31 cellular contexts compared by ENCODE assay signal in the genomic region with DNA sequence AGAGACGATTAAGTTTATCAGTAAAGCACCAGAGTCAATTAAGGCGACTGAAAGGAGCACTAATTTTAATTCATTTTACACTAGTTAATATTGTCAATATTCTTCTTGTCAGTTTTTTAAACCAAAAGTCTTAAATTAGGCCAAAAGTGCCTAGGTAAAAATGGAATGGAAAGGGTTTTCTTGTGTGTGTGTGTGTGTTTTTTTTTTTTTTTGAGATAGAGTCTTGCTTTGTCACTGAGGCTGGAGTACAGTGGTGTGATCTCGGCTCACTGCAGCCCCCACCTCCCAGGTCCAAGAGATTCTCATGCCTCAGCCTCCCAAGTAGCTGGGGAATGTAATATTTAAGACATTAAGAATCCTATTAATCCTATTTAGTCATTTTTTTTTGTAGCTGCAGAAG.
"Had no signal": no experiment of that assay in that cellular context is flagged by ENCODE, and none has a peak within 500 bp of the region (broad histone marks: within the 10 kb centered on the region; RNA-seq: fewer than 3 reads in every experiment).

No MANE protein-coding gene starts in this region.

- H3K36me3 Mint-ChIP-seq: activated naive CD8-positive, alpha-beta T cell treated with anti-CD3 and anti-CD28 coated beads for 36 hours had no signal

- H3K36me3 ChIP-seq: adrenal gland, ascending aorta, brain microvascular endothelial cell, WERI-Rb-1 had no signal

- H3K27ac Mint-ChIP-seq: activated B cell treated with CpG ODN at 0.5 μM for 24 hours; activated CD8-positive, alpha-beta T cell treated with anti-CD3 and anti-CD28 coated beads for 36 hours; activated naive CD4-positive, alpha-beta T cell treated with anti-CD3 and anti-CD28 coated beads for 36 hours; activated naive CD4-positive, alpha-beta T cell treated with anti-CD3 and anti-CD28 coated beads, Interleukin-2, amount 50 U/mL, for 24 hours; activated naive CD8-positive, alpha-beta T cell treated with anti-CD3 and anti-CD28 coated beads for 36 hours; activated naive CD8-positive, alpha-beta T cell treated with anti-CD3 and anti-CD28 coated beads, Interleukin-2, amount 50 U/mL, for 24 hours; activated T-helper 2 cell treated with anti-CD3 and anti-CD28 coated beads, Interferon-gamma antibody, Interleukin-2, Interleukin-4, amounts not matched to agents 10 μg/mL and 5 μg/mL and 100 μg/mL, durations not matched to agents 14 hours and 24 hours and 36 hours; dendritic cell treated with granulocyte-macrophage colony-stimulating factor and Interleukin-4, amounts not matched to agents 40 ng/mL and 50 ng/mL, for 4 days; endodermal cell; T-helper 17 cell; T-helper 2 cell treated with Interferon-gamma antibody and Interleukin-4, amounts not matched to agents 5 μg/mL and 100 μg/mL, for 36 hours had no signal

- H3K27ac ChIP-seq: adrenal gland, ascending aorta, brain microvascular endothelial cell, coronary artery, WERI-Rb-1 had no signal

- DNase-seq: activated B cell treated with CpG ODN at 0.5 μM for 24 hours; activated CD4-positive, alpha-beta T cell treated with anti-CD3 and anti-CD28 coated beads for 48 hours; activated CD4-positive, alpha-beta T cell treated with anti-CD3 and anti-CD28 coated beads, Interleukin-2, amount 50 U/mL, for 1 hour; activated CD4-positive, alpha-beta T cell treated with anti-CD3 and anti-CD28 coated beads, Interleukin-2, amount 50 U/mL, for 48 hours; activated CD8-positive, alpha-beta memory T cell treated with anti-CD3 and anti-CD28 coated beads for 24 hours; activated CD8-positive, alpha-beta T cell treated with anti-CD3 and anti-CD28 coated beads for 36 hours; activated effector memory CD4-positive, alpha-beta T cell treated with anti-CD3 and anti-CD28 coated beads, Interleukin-2, amount 50 U/mL, for 16 hours; activated naive CD4-positive, alpha-beta T cell treated with anti-CD3 and anti-CD28 coated beads for 36 hours; activated naive CD8-positive, alpha-beta T cell treated with anti-CD3 and anti-CD28 coated beads for 36 hours; activated naive CD8-positive, alpha-beta T cell treated with anti-CD3 and anti-CD28 coated beads, Interleukin-2, amount 50 U/mL, for 24 hours; activated T-cell treated with anti-CD3 and anti-CD28 coated beads, Interleukin-2, amount 50 U/mL, for 4 hours; adrenal gland; amygdala; brain microvascular endothelial cell; dorsolateral prefrontal cortex; effector memory CD4-positive, alpha-beta T cell; endodermal cell; foreskin fibroblast; head of caudate nucleus; T-helper 17 cell; T1000; WERI-Rb-1 had no signal

- H3K27me3 Mint-ChIP-seq: activated B cell treated with CpG ODN at 0.5 μM for 24 hours; activated CD8-positive, alpha-beta T cell treated with anti-CD3 and anti-CD28 coated beads for 36 hours; activated naive CD4-positive, alpha-beta T cell treated with anti-CD3 and anti-CD28 coated beads, Interleukin-2, amount 50 U/mL, for 24 hours; activated naive CD8-positive, alpha-beta T cell treated with anti-CD3 and anti-CD28 coated beads for 36 hours; activated naive CD8-positive, alpha-beta T cell treated with anti-CD3 and anti-CD28 coated beads, Interleukin-2, amount 50 U/mL, for 24 hours; central memory CD8-positive, alpha-beta T cell; dendritic cell treated with granulocyte-macrophage colony-stimulating factor and Interleukin-4, amounts not matched to agents 40 ng/mL and 50 ng/mL, for 4 days; T-helper 17 cell had no signal

- ATAC-seq: activated CD4-positive, CD25-positive, alpha-beta regulatory T cell treated with anti-CD3 and anti-CD28 coated beads, Interleukin-2, amount 50 U/mL, for 24 hours; activated CD8-positive, alpha-beta T cell treated with anti-CD3 and anti-CD28 coated beads for 36 hours; activated naive CD8-positive, alpha-beta T cell treated with anti-CD3 and anti-CD28 coated beads, Interleukin-2, amount 50 U/mL, for 24 hours; activated T-cell treated with anti-CD3 and anti-CD28 coated beads, Interleukin-2, amount 50 U/mL, for 4 hours; esophagus mucosa; T-helper 17 cell had no signal

- H3K4me3 Mint-ChIP-seq: activated B cell treated with CpG ODN at 0.5 μM for 24 hours; activated CD8-positive, alpha-beta T cell treated with anti-CD3 and anti-CD28 coated beads for 36 hours; activated naive CD4-positive, alpha-beta T cell treated with anti-CD3 and anti-CD28 coated beads for 36 hours; activated naive CD4-positive, alpha-beta T cell treated with anti-CD3 and anti-CD28 coated beads, Interleukin-2, amount 50 U/mL, for 24 hours; activated naive CD8-positive, alpha-beta T cell treated with anti-CD3 and anti-CD28 coated beads for 36 hours; activated naive CD8-positive, alpha-beta T cell treated with anti-CD3 and anti-CD28 coated beads, Interleukin-2, amount 50 U/mL, for 24 hours; activated T-cell treated with anti-CD3 and anti-CD28 coated beads, Interleukin-2, amount 50 U/mL, for 4 hours; central memory CD8-positive, alpha-beta T cell; dendritic cell treated with granulocyte-macrophage colony-stimulating factor and Interleukin-4, amounts not matched to agents 40 ng/mL and 50 ng/mL, for 4 days; endodermal cell; T-helper 17 cell; T-helper 2 cell treated with Interferon-gamma antibody and Interleukin-4, amounts not matched to agents 5 μg/mL and 100 μg/mL, for 36 hours had no signal

- H3K9me3 Mint-ChIP-seq: activated B cell treated with CpG ODN at 0.5 μM for 24 hours; activated CD8-positive, alpha-beta T cell treated with anti-CD3 and anti-CD28 coated beads for 36 hours; activated naive CD4-positive, alpha-beta T cell treated with anti-CD3 and anti-CD28 coated beads for 36 hours; activated naive CD4-positive, alpha-beta T cell treated with anti-CD3 and anti-CD28 coated beads, Interleukin-2, amount 50 U/mL, for 24 hours; activated naive CD8-positive, alpha-beta T cell treated with anti-CD3 and anti-CD28 coated beads for 36 hours; activated naive CD8-positive, alpha-beta T cell treated with anti-CD3 and anti-CD28 coated beads, Interleukin-2, amount 50 U/mL, for 24 hours; activated T-cell treated with anti-CD3 and anti-CD28 coated beads, Interleukin-2, amount 50 U/mL, for 4 hours; activated T-helper 2 cell treated with anti-CD3 and anti-CD28 coated beads, Interferon-gamma antibody, Interleukin-2, Interleukin-4, amounts not matched to agents 10 μg/mL and 5 μg/mL and 100 μg/mL, durations not matched to agents 14 hours and 24 hours and 36 hours; central memory CD8-positive, alpha-beta T cell; dendritic cell treated with granulocyte-macrophage colony-stimulating factor and Interleukin-4, amounts not matched to agents 40 ng/mL and 50 ng/mL, for 4 days; endodermal cell; T-helper 2 cell treated with Interferon-gamma antibody and Interleukin-4, amounts not matched to agents 5 μg/mL and 100 μg/mL, for 36 hours had no signal

- H3K4me3 ChIP-seq: adrenal gland, ascending aorta, coronary artery, dorsolateral prefrontal cortex had no signal

- H3K9me3 ChIP-seq: adrenal gland, ascending aorta had no signal

- H3K27me3 ChIP-seq: adrenal gland, ascending aorta, brain microvascular endothelial cell, dorsolateral prefrontal cortex had no signal
